Comparison of ENCODE assay signal across 22 cellular contexts in genomic region chr12:96858162-96858561, GRCh38.
"Had no signal": no experiment of that assay in that cellular context is flagged by ENCODE, and none has a peak within 500 bp of the region (broad histone marks: within the 10 kb centered on the region; RNA-seq: fewer than 3 reads in every experiment).

No MANE protein-coding gene starts in this region.

- H3K4me3 ChIP-seq: MG63 had no signal

- H3K27ac ChIP-seq: HL-60 had no signal

- H3K9me3 ChIP-seq: MG63, SK-N-SH had no signal

- DNase-seq: Karpas-422; KBM-7; MG63; MV-4-11; NCI-H1092; NCI-H1436; NCI-H187; NCI-H2029; NCI-H2081 treated with DMSO at 0.1 percent for 48 hours; NCI-H2171; NCI-H226; NCI-H446; NCI-H510A; NCI-H524 treated with DMSO at 0.1 percent for 48 hours; NCI-H774; NK-92 treated with Interleukin-12 subunit alpha and Interleukin-12 subunit beta, amount 100 ng/mL, for 24 hours; RPMI8226; SHP77; SK-N-SH; SW 1271; T-cell had no signal

- H3K9ac ChIP-seq: SK-N-SH had no signal

- H3K27me3 ChIP-seq: MG63 had no signal

- ATAC-seq: T-cell had no signal

- H3K4me2 ChIP-seq: SK-N-SH had no signal

- H3K36me3 ChIP-seq: MG63 had no signal
